ENCODE assay signal across 8 cellular contexts in the genomic region with DNA sequence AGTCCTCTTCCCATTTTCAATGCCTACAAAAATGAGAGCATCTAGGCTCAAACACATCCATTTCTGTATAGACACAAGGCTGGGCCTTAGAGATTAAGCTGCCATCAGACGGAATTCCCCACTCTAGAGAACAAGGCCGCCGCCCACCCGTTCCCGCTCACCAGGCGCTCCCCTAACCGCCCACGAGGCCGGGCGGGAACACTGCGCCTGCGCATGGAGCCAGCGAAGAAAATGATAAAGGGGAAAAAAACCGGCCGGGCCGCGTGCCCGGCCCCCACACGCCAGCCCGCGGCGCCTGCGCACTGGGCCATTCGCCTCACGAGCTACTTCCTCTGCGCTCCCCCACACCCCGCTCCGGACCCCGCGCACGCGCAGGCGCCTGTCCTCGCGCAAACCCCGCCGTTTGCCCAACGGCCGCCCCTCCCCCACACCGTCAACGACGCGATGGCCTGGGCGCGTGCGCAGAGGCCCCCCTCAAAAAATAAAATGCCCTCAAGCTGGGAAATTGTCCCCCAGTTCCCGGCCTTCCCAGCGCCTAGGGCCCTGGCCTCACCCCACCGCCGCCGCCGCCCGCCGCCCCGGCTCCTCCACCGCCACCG.
A peak's percentile ranks its signal among the peaks of the same experiment; 100 is the strongest.
DNase-seq lines count a peak whose midpoint lies in the region; ATAC-seq lines count a peak whose summit lies in the region.

No MANE protein-coding gene starts in this region.

- DNase-seq in NCI-H446 treated with DMSO at 0.1 percent for 48 hours (lab: John Stamatoyannopoulos, UW) (peak; percentile 93), islet precursor cell (peak; percentile 95)
- peak; percentile 93 for DNase-seq in central memory CD4-positive, alpha-beta T cell
- peak; percentile 98 for DNase-seq in stimulated activated CD4-positive, alpha-beta T cell treated with anti-CD3 and anti-CD28 coated beads, Interleukin-12 subunit alpha, Interleukin-12 subunit beta, amount 100 ng/mL, for 24 hours (ENCODE audit: low read depth in 2 of 2)

- ATAC-seq in GM18498 (IDR thresholded peaks at IDR 0.05; ENCODE audit: unreplicated experiment), result peak; percentile 30
- ATAC-seq in HG03354 (IDR thresholded peaks at IDR 0.05; ENCODE audit: poor library complexity, severe bottlenecking, unreplicated experiment), result peak; percentile 23
- ATAC-seq in activated CD4-positive, CD25-positive, alpha-beta regulatory T cell treated with anti-CD3 and anti-CD28 coated beads, Interleukin-2, amount 50 U/mL, for 24 hours, result peak; percentile 8 to 14
- no peak for ATAC-seq in GM18870 (IDR thresholded peaks at IDR 0.05; ENCODE audit: unreplicated experiment)
